32 cellular contexts compared by ENCODE assay signal in the genomic region with DNA sequence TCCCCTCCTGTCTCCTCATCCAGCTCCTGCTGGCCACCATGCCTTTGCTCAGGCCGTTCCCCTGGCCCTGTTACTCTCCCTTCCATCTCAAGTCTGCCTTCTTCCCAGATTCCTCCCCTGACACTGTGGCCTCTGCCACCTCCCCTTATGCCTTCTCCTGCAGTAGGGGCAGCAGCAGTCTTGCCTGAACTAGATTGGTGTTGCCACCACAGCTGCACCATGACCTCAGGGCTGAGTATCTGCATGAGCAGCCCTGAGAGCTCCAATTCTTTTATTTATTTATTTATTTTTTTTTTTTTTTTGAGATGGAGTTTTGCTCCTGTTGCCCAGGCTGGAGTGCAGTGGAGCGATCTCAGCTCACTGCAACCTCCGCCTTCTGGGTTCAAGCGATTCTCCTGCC. TPM values are rescaled to one million over a fixed set of nuclear protein-coding genes. Genes with fewer than 3 reads are reported as not detected.
"Had no signal": no experiment of that assay in that cellular context is flagged by ENCODE, and none has a peak within 500 bp of the region (broad histone marks: within the 10 kb centered on the region; RNA-seq: fewer than 3 reads in every experiment).

No MANE protein-coding gene starts in this region.

- ATAC-seq: activated CD4-positive, alpha-beta T cell treated with anti-CD3 and anti-CD28 coated beads for 36 hours; activated CD8-positive, alpha-beta memory T cell treated with anti-CD3 and anti-CD28 coated beads, Interleukin-2, amount 10 ng/mL, durations not matched to agents 7 days and 5 days; activated CD8-positive, alpha-beta T cell treated with anti-CD3 and anti-CD28 coated beads, Interleukin-2, amount 10 ng/mL, durations not matched to agents 7 days and 5 days; activated naive CD4-positive, alpha-beta T cell treated with anti-CD3 and anti-CD28 coated beads, Interleukin-2, amount 50 U/mL, for 72 hours had no signal

- H3K27me3 Mint-ChIP-seq: activated CD4-positive, alpha-beta memory T cell treated with anti-CD3 and anti-CD28 coated beads for 36 hours; activated CD4-positive, alpha-beta T cell treated with anti-CD3 and anti-CD28 coated beads for 36 hours; activated CD8-positive, alpha-beta memory T cell treated with anti-CD3 and anti-CD28 coated beads, Interleukin-2, amount 10 ng/mL, durations not matched to agents 7 days and 5 days had no signal

- H3K4me3 ChIP-seq: ascending aorta, esophagus squamous epithelium had no signal

- H3K36me3 ChIP-seq: ascending aorta, brain microvascular endothelial cell, esophagus squamous epithelium had no signal

- H3K4me1 Mint-ChIP-seq: activated CD4-positive, alpha-beta T cell treated with anti-CD3 and anti-CD28 coated beads for 36 hours; activated CD4-positive, alpha-beta T cell treated with anti-CD3 and anti-CD28 coated beads, Interleukin-2, amount 10 ng/mL, durations not matched to agents 24 days and 14 days; activated CD8-positive, alpha-beta memory T cell treated with anti-CD3 and anti-CD28 coated beads, Interleukin-2, amount 10 ng/mL, durations not matched to agents 7 days and 5 days; activated naive CD4-positive, alpha-beta T cell treated with anti-CD3 and anti-CD28 coated beads, Interleukin-2, amount 10 ng/mL, durations not matched to agents 7 days and 5 days; activated naive CD8-positive, alpha-beta T cell treated with anti-CD3 and anti-CD28 coated beads, Interleukin-2, amount 10 ng/mL, durations not matched to agents 7 days and 5 days had no signal

- H3K9me3 Mint-ChIP-seq: activated CD4-positive, alpha-beta memory T cell treated with anti-CD3 and anti-CD28 coated beads for 36 hours; activated CD4-positive, alpha-beta T cell treated with anti-CD3 and anti-CD28 coated beads, Interleukin-2, amount 10 ng/mL, durations not matched to agents 24 days and 14 days; activated naive CD4-positive, alpha-beta T cell treated with anti-CD3 and anti-CD28 coated beads, Interleukin-2, amount 50 U/mL, for 72 hours; activated naive CD8-positive, alpha-beta T cell treated with anti-CD3 and anti-CD28 coated beads, Interleukin-2, amount 10 ng/mL, durations not matched to agents 7 days and 5 days; activated T-helper 1 cell treated with anti-CD3 and anti-CD28 coated beads, Interleukin-12 subunit alpha, Interleukin-12 subunit beta, Interleukin-2, Interleukin-4 antibody, amounts not matched to agents 30 ng/mL and 10 ng/mL and 1 ng/mL, durations not matched to agents 14 hours and 24 hours and 36 hours had no signal

- H3K9me3 ChIP-seq: ascending aorta, esophagus squamous epithelium had no signal

- H3K36me3 Mint-ChIP-seq: activated CD4-positive, alpha-beta memory T cell treated with anti-CD3 and anti-CD28 coated beads for 36 hours; activated CD8-positive, alpha-beta memory T cell treated with anti-CD3 and anti-CD28 coated beads, Interleukin-2, amount 10 ng/mL, durations not matched to agents 7 days and 5 days; activated naive CD4-positive, alpha-beta T cell treated with anti-CD3 and anti-CD28 coated beads, Interleukin-2, amount 50 U/mL, for 72 hours; activated naive CD8-positive, alpha-beta T cell treated with anti-CD3 and anti-CD28 coated beads, Interleukin-2, amount 10 ng/mL, durations not matched to agents 7 days and 5 days had no signal

- H3K27me3 ChIP-seq: ascending aorta, brain microvascular endothelial cell, esophagus squamous epithelium had no signal

- H3K4me3 Mint-ChIP-seq: activated CD4-positive, alpha-beta memory T cell treated with anti-CD3 and anti-CD28 coated beads for 36 hours; activated CD4-positive, alpha-beta T cell treated with anti-CD3 and anti-CD28 coated beads for 36 hours; activated CD4-positive, alpha-beta T cell treated with anti-CD3 and anti-CD28 coated beads, Interleukin-2, amount 10 ng/mL, durations not matched to agents 24 days and 14 days; activated CD8-positive, alpha-beta memory T cell treated with anti-CD3 and anti-CD28 coated beads, Interleukin-2, amount 10 ng/mL, durations not matched to agents 7 days and 5 days; activated CD8-positive, alpha-beta T cell treated with anti-CD3 and anti-CD28 coated beads, Interleukin-2, amount 10 ng/mL, durations not matched to agents 7 days and 5 days; activated naive CD4-positive, alpha-beta T cell treated with anti-CD3 and anti-CD28 coated beads, Interleukin-2, amount 10 ng/mL, durations not matched to agents 7 days and 5 days; activated naive CD8-positive, alpha-beta T cell treated with anti-CD3 and anti-CD28 coated beads, Interleukin-2, amount 10 ng/mL, durations not matched to agents 7 days and 5 days; activated T-helper 1 cell treated with anti-CD3 and anti-CD28 coated beads, Interleukin-12 subunit alpha, Interleukin-12 subunit beta, Interleukin-2, Interleukin-4 antibody, amounts not matched to agents 30 ng/mL and 10 ng/mL and 1 ng/mL, durations not matched to agents 14 hours and 24 hours and 36 hours had no signal

- H3K27ac Mint-ChIP-seq: activated CD4-positive, alpha-beta memory T cell treated with anti-CD3 and anti-CD28 coated beads for 36 hours; activated CD4-positive, alpha-beta T cell treated with anti-CD3 and anti-CD28 coated beads for 36 hours; activated CD4-positive, alpha-beta T cell treated with anti-CD3 and anti-CD28 coated beads, Interleukin-2, amount 10 ng/mL, durations not matched to agents 24 days and 14 days; activated CD8-positive, alpha-beta memory T cell treated with anti-CD3 and anti-CD28 coated beads, Interleukin-2, amount 10 ng/mL, durations not matched to agents 7 days and 5 days; activated CD8-positive, alpha-beta T cell treated with anti-CD3 and anti-CD28 coated beads, Interleukin-2, amount 10 ng/mL, durations not matched to agents 7 days and 5 days; activated naive CD4-positive, alpha-beta T cell treated with anti-CD3 and anti-CD28 coated beads, Interleukin-2, amount 10 ng/mL, durations not matched to agents 7 days and 5 days; activated naive CD4-positive, alpha-beta T cell treated with anti-CD3 and anti-CD28 coated beads, Interleukin-2, amount 50 U/mL, for 72 hours; activated naive CD8-positive, alpha-beta T cell treated with anti-CD3 and anti-CD28 coated beads, Interleukin-2, amount 10 ng/mL, durations not matched to agents 7 days and 5 days; activated T-helper 1 cell treated with anti-CD3 and anti-CD28 coated beads, Interleukin-12 subunit alpha, Interleukin-12 subunit beta, Interleukin-2, Interleukin-4 antibody, amounts not matched to agents 30 ng/mL and 10 ng/mL and 1 ng/mL, durations not matched to agents 14 hours and 24 hours and 36 hours had no signal

- DNase-seq: activated CD4-positive, alpha-beta memory T cell treated with anti-CD3 and anti-CD28 coated beads for 36 hours; activated CD4-positive, alpha-beta T cell treated with anti-CD3 and anti-CD28 coated beads for 36 hours; activated CD4-positive, alpha-beta T cell treated with anti-CD3 and anti-CD28 coated beads, Interleukin-2, amount 10 ng/mL, durations not matched to agents 24 days and 14 days; activated CD4-positive, CD25-positive, alpha-beta regulatory T cell; activated CD4-positive, CD25-positive, alpha-beta regulatory T cell treated with anti-CD3 and anti-CD28 coated beads, Interleukin-2, amount 50 U/mL, for 72 hours; activated CD8-positive, alpha-beta memory T cell treated with anti-CD3 and anti-CD28 coated beads, Interleukin-2, amount 10 ng/mL, durations not matched to agents 7 days and 5 days; activated CD8-positive, alpha-beta memory T cell treated with anti-CD3 and anti-CD28 coated beads, Interleukin-2, amount 50 U/mL, for 4 hours; activated CD8-positive, alpha-beta T cell treated with anti-CD3 and anti-CD28 coated beads, Interleukin-2, amount 10 ng/mL, durations not matched to agents 7 days and 5 days; activated gamma-delta T cell; activated naive CD4-positive, alpha-beta T cell; activated naive CD4-positive, alpha-beta T cell treated with anti-CD3 and anti-CD28 coated beads, Interleukin-2, amount 10 ng/mL, durations not matched to agents 7 days and 5 days; activated naive CD8-positive, alpha-beta T cell treated with anti-CD3 and anti-CD28 coated beads, Interleukin-2, amount 10 ng/mL, durations not matched to agents 7 days and 5 days; activated T-cell treated with anti-CD3 and anti-CD28 coated beads, Interleukin-2, amount 50 U/mL, for 1 hour; activated T-cell treated with anti-CD3 and anti-CD28 coated beads, Interleukin-2, amount 50 U/mL, for 48 hours; brain microvascular endothelial cell; cortex of kidney; effector CD8-positive, alpha-beta T cell; esophagus squamous epithelium; foreskin melanocyte; head of caudate nucleus; T-helper 2 cell had no signal

- H3K4me1 ChIP-seq: ascending aorta, esophagus squamous epithelium had no signal

- H3K27ac ChIP-seq: ascending aorta, brain microvascular endothelial cell, epithelial cell of prostate, esophagus squamous epithelium had no signal

RNA-seq across cellular contexts. Expression of gene CAMP, which starts 13.9 kb away (rescaled TPM):
- total RNA-seq: activated CD4-positive, alpha-beta memory T cell treated with anti-CD3 and anti-CD28 coated beads for 36 hours; activated CD4-positive, alpha-beta T cell treated with anti-CD3 and anti-CD28 coated beads for 36 hours; activated CD4-positive, alpha-beta T cell treated with anti-CD3 and anti-CD28 coated beads, Interleukin-2, amount 10 ng/mL, durations not matched to agents 24 days and 14 days; activated CD8-positive, alpha-beta memory T cell treated with anti-CD3 and anti-CD28 coated beads for 36 hours; activated CD8-positive, alpha-beta memory T cell treated with anti-CD3 and anti-CD28 coated beads, Interleukin-2, amount 10 ng/mL, durations not matched to agents 7 days and 5 days; activated CD8-positive, alpha-beta T cell treated with anti-CD3 and anti-CD28 coated beads, Interleukin-2, amount 10 ng/mL, durations not matched to agents 7 days and 5 days; activated naive CD4-positive, alpha-beta T cell treated with anti-CD3 and anti-CD28 coated beads, Interleukin-2, amount 50 U/mL, for 72 hours; activated naive CD8-positive, alpha-beta T cell treated with anti-CD3 and anti-CD28 coated beads, Interleukin-2, amount 10 ng/mL, durations not matched to agents 7 days and 5 days; activated T-helper 1 cell treated with anti-CD3 and anti-CD28 coated beads, Interleukin-12 subunit alpha, Interleukin-12 subunit beta, Interleukin-2, Interleukin-4 antibody, amounts not matched to agents 30 ng/mL and 10 ng/mL and 1 ng/mL, durations not matched to agents 14 hours and 24 hours and 36 hours; ascending aorta; chondrocyte; dermis microvascular lymphatic vessel endothelial cell; endothelial cell of umbilical vein; fibroblast of lung; fibroblast of villous mesenchyme; T-helper 1 cell treated with Interleukin-12 subunit alpha and Interleukin-12 subunit beta and Interleukin-4 antibody, amounts not matched to agents 30 ng/mL and 1 ng/mL, for 36 hours had no signal

RNA-seq across cellular contexts. Expression of gene CDC25A, which starts 21.2 kb away (rescaled TPM):
- total RNA-seq: ascending aorta had no signal
